ENCODE assay signal across 26 cellular contexts in genomic region chr11:57338152-57338551, GRCh38. TPM values are rescaled to one million over a fixed set of nuclear protein-coding genes. Genes with fewer than 3 reads are reported as not detected.
DNase-seq lines count a peak whose midpoint lies in the region; ATAC-seq lines count a peak whose summit lies in the region.
"Had no signal": no experiment of that assay in that cellular context is flagged by ENCODE, and none has a peak within 500 bp of the region (broad histone marks: within the 10 kb centered on the region; RNA-seq: fewer than 3 reads in every experiment).

Gene P2RX3 (plus strand): TSS chr11:57338352. CDS start chr11:57338551, 199 bp downstream.

- H3K36me3 ChIP-seq in mesendoderm (ENCODE audit: control insufficient read depth, insufficient read depth, low read length) (peaks cover under 1% of the 10 kb centered on the region), Karpas-422 (ENCODE audit: insufficient read depth, low read length) (peaks cover 11% of the 10 kb centered on the region; the same call in 1 of the 2 replicates)
- H3K36me3 ChIP-seq: neutrophil had no signal

- no peak within 1 kb of the TSS for H2BK15ac ChIP-seq in mesendoderm (replicated peaks; ENCODE audit: low read depth)

- DNase-seq in left ventricle myocardium superior (peak; percentile 43), right cardiac atrium (no peak), T-cell (no peak), mesendoderm (no peak), Karpas-422 (no peak)
- DNase-seq in stimulated activated effector memory CD8-positive, alpha-beta T cell treated with anti-CD3 and anti-CD28 coated beads, Interleukin-12 subunit alpha, Interleukin-12 subunit beta, amount 100 ng/mL, for 72 hours (ENCODE audit: low spot score in 2 of 2): no peak
- DNase-seq: activated CD4-positive, alpha-beta T cell treated with anti-CD3 and anti-CD28 coated beads, Interleukin-2, amount 10 ng/mL, durations not matched to agents 24 days and 14 days; activated naive CD4-positive, alpha-beta T cell treated with anti-CD3 and anti-CD28 coated beads for 36 hours; body of pancreas; cortex of kidney; DND-41; foreskin fibroblast; HFFc6; NCI-H187 treated with DMSO at 0.1 percent for 48 hours; stimulated activated CD4-positive, alpha-beta T cell treated with anti-CD3 and anti-CD28 coated beads, Interleukin-15, amount 100 ng/mL, for 24 hours; thyroid gland had no signal

- CTCF ChIA-PET in T-cell (lab: Charles Lee): interaction anchor here (0.5 to 1.1 kb wide), 3 partner anchors 13 to 155 kb away, joined by 3 to 5 read pairs (median 3); no protein-coding TSS in a partner anchor

- peak within 1 kb of the TSS; percentile 36 for H3K56ac ChIP-seq in mesendoderm (ENCODE audit: low read length)

- H4K20me1 ChIP-seq in Karpas-422 (ENCODE audit: insufficient read depth, low read depth, low read length): no peaks in the 10 kb centered on the region; the same call in 1 of the 2 replicates

- H2AK5ac ChIP-seq in mesendoderm (ENCODE audit: low read length): no peak within 1 kb of the TSS

- intact Hi-C loops in left ventricle myocardium superior (cut with micrococcal nuclease) (no loop called here), right cardiac atrium (cut with DNase I) (no loop called here)

- no peak within 1 kb of the TSS for H3K23ac ChIP-seq in mesendoderm (ENCODE audit: low read length)

- H3K9me2 ChIP-seq in Karpas-422 (replicated peaks; ENCODE audit: insufficient read depth, low read length): no peaks in the 10 kb centered on the region

- no peaks in the 10 kb centered on the region for H3K27me3 ChIP-seq in right cardiac atrium (ENCODE audit: control insufficient read depth, insufficient read depth)
- H3K27me3 ChIP-seq in mesendoderm (ENCODE audit: insufficient read depth, low read length, poor library complexity): no peaks in the 10 kb centered on the region
- no peaks in the 10 kb centered on the region for H3K27me3 ChIP-seq in Karpas-422 (ENCODE audit: low read length)
- H3K27me3 ChIP-seq: body of pancreas, hepatocyte, thyroid gland had no signal

- H4K5ac ChIP-seq in mesendoderm (ENCODE audit: low read length): no peak within 1 kb of the TSS

- H3K36me3 Mint-ChIP-seq in T-cell: peaks cover 10% of the 10 kb centered on the region
- H3K36me3 Mint-ChIP-seq in stimulated activated effector memory CD8-positive, alpha-beta T cell treated with anti-CD3 and anti-CD28 coated beads, Interleukin-12 subunit alpha, Interleukin-12 subunit beta, amount 100 ng/mL, for 72 hours: peaks cover 24% of the 10 kb centered on the region
- peaks cover 27% of the 10 kb centered on the region for H3K36me3 Mint-ChIP-seq in activated T-helper 17 cell treated with anti-CD3 and anti-CD28 coated beads, Interleukin-2, amount 50 U/mL, for 72 hours (ENCODE audit: low read depth)

- 42% methylated on average over 4 of the region's 4 CpGs for WGBS in right cardiac atrium
- WGBS in mesendoderm (ENCODE audit: extremely low coverage, insufficient coverage, low lambda C conversion rate): no CpG with 5 or more reads among the region's 4 CpGs

- H3K18ac ChIP-seq in mesendoderm (ENCODE audit: low read length): no peak within 1 kb of the TSS

- no peak within 1 kb of the TSS for H4K8ac ChIP-seq in mesendoderm (ENCODE audit: low read depth, low read length)

- no peak within 1 kb of the TSS for H3K27ac ChIP-seq in right cardiac atrium (ENCODE audit: low read length)
- H3K27ac ChIP-seq in mesendoderm (ENCODE audit: low read depth, low read length): no peak within 1 kb of the TSS
- H3K27ac ChIP-seq in Karpas-422 (ENCODE audit: low read length): no peak within 1 kb of the TSS
- H3K27ac ChIP-seq: body of pancreas, HL-60, neutrophil, thyroid gland had no signal

- ATAC-seq in left ventricle myocardium superior (no peak), right cardiac atrium (no peak), T-cell (replicated peaks in 1 of 4) (no peak), HG02642 (IDR thresholded peaks at IDR 0.05; ENCODE audit: poor library complexity, unreplicated experiment) (no peak)
- ATAC-seq in stimulated activated effector memory CD8-positive, alpha-beta T cell treated with anti-CD3 and anti-CD28 coated beads, Interleukin-12 subunit alpha, Interleukin-12 subunit beta, amount 100 ng/mL, for 72 hours: no peak
- no peak for ATAC-seq in activated T-helper 17 cell treated with anti-CD3 and anti-CD28 coated beads, Interleukin-2, amount 50 U/mL, for 72 hours (replicated peaks)
- ATAC-seq: body of pancreas had no signal

- peak within 1 kb of the TSS; percentile 36 to 55 for H3K27ac Mint-ChIP-seq in T-cell
- peak within 1 kb of the TSS; percentile 99 for H3K27ac Mint-ChIP-seq in stimulated activated effector memory CD8-positive, alpha-beta T cell treated with anti-CD3 and anti-CD28 coated beads, Interleukin-12 subunit alpha, Interleukin-12 subunit beta, amount 100 ng/mL, for 72 hours
- no peak within 1 kb of the TSS for H3K27ac Mint-ChIP-seq in activated T-helper 17 cell treated with anti-CD3 and anti-CD28 coated beads, Interleukin-2, amount 50 U/mL, for 72 hours
- H3K27ac Mint-ChIP-seq: activated CD4-positive, alpha-beta T cell treated with anti-CD3 and anti-CD28 coated beads, Interleukin-2, amount 10 ng/mL, durations not matched to agents 24 days and 14 days; HFFc6 had no signal

- no peaks in the 10 kb centered on the region for H3K27me3 Mint-ChIP-seq in T-cell
- H3K27me3 Mint-ChIP-seq in activated T-helper 17 cell treated with anti-CD3 and anti-CD28 coated beads, Interleukin-2, amount 50 U/mL, for 72 hours: no peaks in the 10 kb centered on the region

- H3K79me1 ChIP-seq in mesendoderm (ENCODE audit: low read length): peaks cover 11% of the 10 kb centered on the region

- POLR2A ChIA-PET in T-cell (lab: Charles Lee): interaction anchor here in 1 of 2 donors (0.7 kb wide), 1 partner anchor 1820 kb away, joined by 3 read pairs; no protein-coding TSS in a partner anchor

- H3K4me3 ChIP-seq in right cardiac atrium (ENCODE audit: low read length) (no peak within 1 kb of the TSS), mesendoderm (ENCODE audit: low read length) (no peak within 1 kb of the TSS), Karpas-422 (ENCODE audit: low read length) (no peak within 1 kb of the TSS)
- H3K4me3 ChIP-seq: body of pancreas, hepatocyte, thyroid gland had no signal

- no peaks in the 10 kb centered on the region for H3K9me3 Mint-ChIP-seq in T-cell
- H3K9me3 Mint-ChIP-seq in stimulated activated effector memory CD8-positive, alpha-beta T cell treated with anti-CD3 and anti-CD28 coated beads, Interleukin-12 subunit alpha, Interleukin-12 subunit beta, amount 100 ng/mL, for 72 hours: no peaks in the 10 kb centered on the region
- H3K9me3 Mint-ChIP-seq in activated T-helper 17 cell treated with anti-CD3 and anti-CD28 coated beads, Interleukin-2, amount 50 U/mL, for 72 hours: no peaks in the 10 kb centered on the region
- H3K9me3 Mint-ChIP-seq: activated CD4-positive, alpha-beta T cell treated with anti-CD3 and anti-CD28 coated beads, Interleukin-2, amount 10 ng/mL, durations not matched to agents 24 days and 14 days; activated naive CD4-positive, alpha-beta T cell treated with anti-CD3 and anti-CD28 coated beads for 36 hours; HFFc6; memory B cell had no signal

- no peak within 1 kb of the TSS for H2AFZ ChIP-seq in Karpas-422 (ENCODE audit: low read length)

- H3K4me2 ChIP-seq in mesendoderm (ENCODE audit: low read length) (no peak within 1 kb of the TSS), Karpas-422 (ENCODE audit: low read depth, low read length, poor library complexity, severe bottlenecking) (no peak within 1 kb of the TSS)
- H3K4me2 ChIP-seq: hepatocyte had no signal

- no peak within 1 kb of the TSS for H2BK120ac ChIP-seq in mesendoderm (ENCODE audit: low read depth, low read length)

- H3K9me3 ChIP-seq in right cardiac atrium (ENCODE audit: control insufficient read depth, low read length): no peaks in the 10 kb centered on the region
- H3K9me3 ChIP-seq in Karpas-422 (ENCODE audit: low read length): no peaks in the 10 kb centered on the region
- H3K9me3 ChIP-seq: body of pancreas, neutrophil, thyroid gland had no signal

- H3K79me2 ChIP-seq in mesendoderm (ENCODE audit: control insufficient read depth, insufficient read depth, low read length): peaks cover 22% of the 10 kb centered on the region
- peaks cover 28% of the 10 kb centered on the region for H3K79me2 ChIP-seq in Karpas-422 (ENCODE audit: low read length)

- H3K4me1 ChIP-seq in right cardiac atrium (ENCODE audit: control insufficient read depth, insufficient read depth, low read length): peaks cover 2% of the 10 kb centered on the region
- peaks cover 7% of the 10 kb centered on the region for H3K4me1 ChIP-seq in mesendoderm (ENCODE audit: control insufficient read depth, low read depth, low read length)
- peaks cover 37% of the 10 kb centered on the region for H3K4me1 ChIP-seq in Karpas-422 (ENCODE audit: low read length)

- no peak within 1 kb of the TSS for H2BK5ac ChIP-seq in mesendoderm (ENCODE audit: low read length)

- no peak within 1 kb of the TSS for H3K4me3 Mint-ChIP-seq in T-cell
- H3K4me3 Mint-ChIP-seq in stimulated activated effector memory CD8-positive, alpha-beta T cell treated with anti-CD3 and anti-CD28 coated beads, Interleukin-12 subunit alpha, Interleukin-12 subunit beta, amount 100 ng/mL, for 72 hours: no peak within 1 kb of the TSS
- no peak within 1 kb of the TSS for H3K4me3 Mint-ChIP-seq in activated T-helper 17 cell treated with anti-CD3 and anti-CD28 coated beads, Interleukin-2, amount 50 U/mL, for 72 hours
- H3K4me3 Mint-ChIP-seq: HFFc6 had no signal

- no peak within 1 kb of the TSS for H3K9ac ChIP-seq in mesendoderm (ENCODE audit: low read length)
- H3K9ac ChIP-seq in Karpas-422 (ENCODE audit: low read length): no peak within 1 kb of the TSS

- H3K4ac ChIP-seq in mesendoderm (ENCODE audit: low read depth, low read length): no peak within 1 kb of the TSS

- H3K4me1 Mint-ChIP-seq in T-cell: peaks cover 28 to 31% (median 30%) of the 10 kb centered on the region in 3 donors
- peaks cover 31% of the 10 kb centered on the region for H3K4me1 Mint-ChIP-seq in stimulated activated effector memory CD8-positive, alpha-beta T cell treated with anti-CD3 and anti-CD28 coated beads, Interleukin-12 subunit alpha, Interleukin-12 subunit beta, amount 100 ng/mL, for 72 hours
- H3K4me1 Mint-ChIP-seq in activated T-helper 17 cell treated with anti-CD3 and anti-CD28 coated beads, Interleukin-2, amount 50 U/mL, for 72 hours: peaks cover 18% of the 10 kb centered on the region

RNA-seq across cellular contexts. Expression of gene P2RX3, which starts in this region (rescaled TPM):
- total RNA-seq in left ventricle myocardium superior: 4.5 TPM
- not detected for total RNA-seq in right cardiac atrium
- polyA plus RNA-seq in right cardiac atrium: 0.20 TPM
- not detected for total RNA-seq in T-cell
- 0.08 TPM for polyA plus RNA-seq in mesendoderm (2013, experiment 1 of 2)
- 0.10 TPM for polyA plus RNA-seq in mesendoderm (2013, experiment 2 of 2)
- not detected for total RNA-seq in activated T-helper 17 cell treated with anti-CD3 and anti-CD28 coated beads, Interleukin-2, amount 50 U/mL, for 72 hours
- not detected in 2 replicates for total RNA-seq in Karpas-422 (2014; rRNA removed; shearing (Covaris generic); ENCODE audit: low replicate concordance)
- total RNA-seq: activated CD4-positive, alpha-beta T cell treated with anti-CD3 and anti-CD28 coated beads, Interleukin-2, amount 10 ng/mL, durations not matched to agents 24 days and 14 days; activated naive CD4-positive, alpha-beta T cell treated with anti-CD3 and anti-CD28 coated beads for 36 hours; body of pancreas; hepatocyte; HFFc6; NCI-H460; renal cortical epithelial cell; thyroid gland had no signal
- polyA plus RNA-seq: AG04450, hepatocyte, keratinocyte had no signal
